ENCODE assay signal across 16 cellular contexts in the genomic region with DNA sequence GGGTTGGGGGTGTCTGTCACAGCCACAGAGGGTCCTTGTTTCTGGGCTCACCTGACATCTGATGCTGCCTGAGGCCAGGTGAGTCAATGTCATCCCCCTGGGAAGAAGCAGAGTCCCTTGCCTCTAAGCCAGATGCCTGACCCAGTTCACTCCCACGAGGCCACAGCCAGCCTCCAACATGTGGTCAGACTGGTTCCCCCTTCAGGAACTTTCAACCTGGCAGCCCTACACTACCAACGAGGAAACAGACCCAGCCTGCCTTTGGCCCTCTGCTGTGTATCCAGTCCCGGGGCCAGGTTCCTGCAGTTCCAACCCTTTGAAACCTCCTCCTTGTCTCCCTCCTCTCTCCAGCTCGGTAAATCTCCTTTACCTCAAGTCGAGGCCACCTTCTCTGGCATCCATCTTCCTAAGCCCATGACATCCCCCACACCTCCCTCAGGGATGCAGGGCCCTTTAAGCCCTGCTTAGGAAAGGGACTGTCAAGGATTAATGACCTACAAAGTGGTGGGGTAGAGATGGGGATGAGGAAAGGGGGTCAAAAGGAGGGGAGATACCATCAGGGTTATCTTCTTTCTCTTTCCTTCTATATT.
"Had no signal": no experiment of that assay in that cellular context is flagged by ENCODE, and none has a peak within 500 bp of the region (broad histone marks: within the 10 kb centered on the region; RNA-seq: fewer than 3 reads in every experiment).

No MANE protein-coding gene starts in this region.

- DNase-seq: activated CD4-positive, alpha-beta T cell treated with anti-CD3 and anti-CD28 coated beads for 4 hours; activated CD8-positive, alpha-beta memory T cell treated with anti-CD3 and anti-CD28 coated beads, Interleukin-2, amount 50 U/mL, for 48 hours; activated CD8-positive, alpha-beta T cell treated with anti-CD3 and anti-CD28 coated beads, Interleukin-2, amount 10 ng/mL, durations not matched to agents 7 days and 5 days; activated naive CD4-positive, alpha-beta T cell; activated naive CD8-positive, alpha-beta T cell treated with anti-CD3 and anti-CD28 coated beads, Interleukin-2, amount 50 U/mL, for 24 hours; foreskin melanocyte; head of caudate nucleus; stimulated activated CD4-positive, alpha-beta T cell treated with anti-CD3 and anti-CD28 coated beads, Interleukin-2, amount 100 ng/mL, for 24 hours; stimulated activated naive B cell treated with anti-CD40 and anti-IgM and Interleukin-4, amounts not matched to agents 10 μg/mL and 1 μg/mL and 100 μg/mL, for 72 hours; substantia nigra; upper lobe of left lung had no signal

- H3K4me3 ChIP-seq: cardiac muscle cell, upper lobe of left lung had no signal

- H3K36me3 ChIP-seq: cardiac muscle cell, upper lobe of left lung had no signal

- ATAC-seq: activated CD8-positive, alpha-beta T cell treated with anti-CD3 and anti-CD28 coated beads, Interleukin-2, amount 10 ng/mL, durations not matched to agents 7 days and 5 days; activated naive CD8-positive, alpha-beta T cell treated with anti-CD3 and anti-CD28 coated beads, Interleukin-2, amount 50 U/mL, for 24 hours; left lobe of liver; natural killer cell treated with Interleukin-12 subunit alpha and Interleukin-12 subunit beta and Interleukin-15 and Interleukin-18, amount 100 ng/mL, for 72 hours; sciatic nerve; stimulated activated naive B cell treated with anti-CD40 and anti-IgM and Interleukin-4, amounts not matched to agents 10 μg/mL and 1 μg/mL and 100 μg/mL, for 72 hours had no signal

- H3K9me3 ChIP-seq: upper lobe of left lung had no signal

- H3K27ac Mint-ChIP-seq: activated CD8-positive, alpha-beta T cell treated with anti-CD3 and anti-CD28 coated beads, Interleukin-2, amount 10 ng/mL, durations not matched to agents 7 days and 5 days; activated naive CD8-positive, alpha-beta T cell treated with anti-CD3 and anti-CD28 coated beads, Interleukin-2, amount 50 U/mL, for 24 hours; natural killer cell treated with Interleukin-12 subunit alpha and Interleukin-12 subunit beta and Interleukin-15 and Interleukin-18, amount 100 ng/mL, for 72 hours; stimulated activated naive B cell treated with anti-CD40 and anti-IgM and Interleukin-4, amounts not matched to agents 10 μg/mL and 1 μg/mL and 100 μg/mL, for 72 hours had no signal

- H3K9me3 Mint-ChIP-seq: activated naive CD8-positive, alpha-beta T cell treated with anti-CD3 and anti-CD28 coated beads, Interleukin-2, amount 50 U/mL, for 24 hours; natural killer cell treated with Interleukin-12 subunit alpha and Interleukin-12 subunit beta and Interleukin-15 and Interleukin-18, amount 100 ng/mL, for 72 hours had no signal

- H3K4me1 ChIP-seq: upper lobe of left lung had no signal

- H3K36me3 Mint-ChIP-seq: natural killer cell treated with Interleukin-12 subunit alpha and Interleukin-12 subunit beta and Interleukin-15 and Interleukin-18, amount 100 ng/mL, for 72 hours had no signal

- H3K27me3 ChIP-seq: cardiac muscle cell, upper lobe of left lung had no signal

- H3K4me1 Mint-ChIP-seq: activated naive CD8-positive, alpha-beta T cell treated with anti-CD3 and anti-CD28 coated beads, Interleukin-2, amount 50 U/mL, for 24 hours had no signal

- H3K27ac ChIP-seq: cardiac muscle cell, upper lobe of left lung, VCaP had no signal

- H3K4me3 Mint-ChIP-seq: activated CD8-positive, alpha-beta T cell treated with anti-CD3 and anti-CD28 coated beads, Interleukin-2, amount 10 ng/mL, durations not matched to agents 7 days and 5 days; activated naive CD8-positive, alpha-beta T cell treated with anti-CD3 and anti-CD28 coated beads, Interleukin-2, amount 50 U/mL, for 24 hours; natural killer cell treated with Interleukin-12 subunit alpha and Interleukin-12 subunit beta and Interleukin-15 and Interleukin-18, amount 100 ng/mL, for 72 hours; stimulated activated naive B cell treated with anti-CD40 and anti-IgM and Interleukin-4, amounts not matched to agents 10 μg/mL and 1 μg/mL and 100 μg/mL, for 72 hours had no signal
